Comparison of ENCODE assay signal across 18 cellular contexts in genomic region chr13:101327844-101328243, GRCh38.
DNase-seq lines count a peak whose midpoint lies in the region; ATAC-seq, FAIRE-seq and TF ChIP-seq lines count a peak whose summit lies in the region.
"Had no signal": no experiment of that assay in that cellular context is flagged by ENCODE, and none has a peak within 500 bp of the region (broad histone marks: within the 10 kb centered on the region; RNA-seq: fewer than 3 reads in every experiment).

No MANE protein-coding gene starts in this region.

- H3K4me1 ChIP-seq in neural progenitor cell: peaks cover 52% of the 10 kb centered on the region
- H3K4me1 ChIP-seq: BE2C had no signal

- TF ChIP-seq CTCF in neural progenitor cell (IDR thresholded peaks at IDR 0.05) (no peak), foreskin fibroblast (IDR thresholded peaks at IDR 0.05; ENCODE audit: low read depth, low read length) (no peak)

- no peak overlapping the region for H3K27ac ChIP-seq in neural progenitor cell
- H3K27ac ChIP-seq: C4-2B had no signal

- H3F3A ChIP-seq in neural progenitor cell (ENCODE audit: low read depth): peaks cover 12% of the 10 kb centered on the region

- H3K36me3 Mint-ChIP-seq in neural progenitor cell: no peaks in the 10 kb centered on the region
- H3K36me3 Mint-ChIP-seq in activated T-cell treated with anti-CD3 and anti-CD28 coated beads, Interleukin-2, amount 50 U/mL, for 4 hours (ENCODE audit: insufficient read depth): no peaks in the 10 kb centered on the region
- H3K36me3 Mint-ChIP-seq: CD4-positive, alpha-beta memory T cell had no signal

- DNase-seq in H54 (ENCODE audit: insufficient read length, low spot score) (no peak), amniotic epithelial cell (ENCODE audit: low read depth) (peak; percentile 29), left kidney (ENCODE audit: low read depth, low spot score) (peak; percentile 34), neural progenitor cell (ENCODE audit: low spot score) (no peak), foreskin fibroblast (no peak)
- no peak for DNase-seq in activated T-cell treated with anti-CD3 and anti-CD28 coated beads, Interleukin-2, amount 50 U/mL, for 4 hours
- no peak for DNase-seq in stimulated activated CD4-positive, alpha-beta T cell treated with anti-CD3 and anti-CD28 coated beads, Interleukin-15, amount 100 ng/mL, for 24 hours
- DNase-seq: BE2C; CD4-positive, alpha-beta memory T cell; COR-L47; DND-41; GDM1 had no signal

- peak; percentile 30 for FAIRE-seq in H54 (lab: Jason Lieb, UNC)
- FAIRE-seq: A204.1, D721Med, GM12892, H1 had no signal

- peaks cover 3% of the 10 kb centered on the region for H3K27me3 Mint-ChIP-seq in neural progenitor cell (ENCODE audit: insufficient read depth, low read depth)
- peaks cover 3% of the 10 kb centered on the region for H3K27me3 Mint-ChIP-seq in activated T-cell treated with anti-CD3 and anti-CD28 coated beads, Interleukin-2, amount 50 U/mL, for 4 hours (ENCODE audit: low read depth)
- H3K27me3 Mint-ChIP-seq: CD4-positive, alpha-beta memory T cell had no signal

- peak overlapping the region; percentile 44 for H2AFZ ChIP-seq in neural progenitor cell (replicated peaks)

- no peaks in the 10 kb centered on the region for H4K20me1 ChIP-seq in neural progenitor cell (ENCODE audit: low read depth)

- no peaks in the 10 kb centered on the region for H3K79me2 ChIP-seq in neural progenitor cell (ENCODE audit: low read depth)

- H3K4me3 Mint-ChIP-seq in neural progenitor cell: no peak overlapping the region
- H3K4me3 Mint-ChIP-seq in activated T-cell treated with anti-CD3 and anti-CD28 coated beads, Interleukin-2, amount 50 U/mL, for 4 hours: no peak overlapping the region
- H3K4me3 Mint-ChIP-seq: CD4-positive, alpha-beta memory T cell had no signal

- no peak overlapping the region for H3K4me3 ChIP-seq in neural progenitor cell
- no peak overlapping the region for H3K4me3 ChIP-seq in foreskin fibroblast (ENCODE audit: low read depth in 1 of 2, low read length in 2 of 2)

- no peaks in the 10 kb centered on the region for H3K9me3 ChIP-seq in neural progenitor cell (ENCODE audit: low read depth)
- H3K9me3 ChIP-seq: BE2C had no signal

- H3K9me3 Mint-ChIP-seq in neural progenitor cell: no peaks in the 10 kb centered on the region
- H3K9me3 Mint-ChIP-seq in activated T-cell treated with anti-CD3 and anti-CD28 coated beads, Interleukin-2, amount 50 U/mL, for 4 hours: no peaks in the 10 kb centered on the region

- TF ChIP-seq POLR2A in H54 (IDR thresholded peaks at IDR 0.05; ENCODE audit: low read depth, low read length): no peak

- H3K27me3 ChIP-seq in neural progenitor cell: no peaks in the 10 kb centered on the region
- H3K27me3 ChIP-seq: BE2C had no signal

- H3K36me3 ChIP-seq in neural progenitor cell: no peaks in the 10 kb centered on the region
- H3K36me3 ChIP-seq: BE2C had no signal

- ATAC-seq in activated T-cell treated with anti-CD3 and anti-CD28 coated beads, Interleukin-2, amount 50 U/mL, for 4 hours: no peak
- ATAC-seq: HCT116 had no signal

- no peak overlapping the region for H3K4me2 ChIP-seq in neural progenitor cell

- H3K27ac Mint-ChIP-seq in neural progenitor cell: no peak overlapping the region
- H3K27ac Mint-ChIP-seq: CD4-positive, alpha-beta memory T cell had no signal

- no peak overlapping the region for H3K9ac ChIP-seq in neural progenitor cell

- H3K4me1 Mint-ChIP-seq in neural progenitor cell: peaks cover 25% of the 10 kb centered on the region
- no peaks in the 10 kb centered on the region for H3K4me1 Mint-ChIP-seq in activated T-cell treated with anti-CD3 and anti-CD28 coated beads, Interleukin-2, amount 50 U/mL, for 4 hours (ENCODE audit: low read depth)
- H3K4me1 Mint-ChIP-seq: CD4-positive, alpha-beta memory T cell had no signal

Comparison
In these comparisons a context has a peak if more than half of its experiments do, and no peak if none do; other contexts are left out.
1. DNase-seq: peak in amniotic epithelial cell (single experiment) and left kidney (single experiment); none in H54 (single experiment), neural progenitor cell (single experiment), activated T-cell treated with anti-CD3 and anti-CD28 coated beads, Interleukin-2, amount 50 U/mL, for 4 hours (single experiment), stimulated activated CD4-positive, alpha-beta T cell treated with anti-CD3 and anti-CD28 coated beads, Interleukin-15, amount 100 ng/mL, for 24 hours (single experiment) and foreskin fibroblast (0 of 2).